1 cellular context compared by ENCODE assay signal in the genomic region with DNA sequence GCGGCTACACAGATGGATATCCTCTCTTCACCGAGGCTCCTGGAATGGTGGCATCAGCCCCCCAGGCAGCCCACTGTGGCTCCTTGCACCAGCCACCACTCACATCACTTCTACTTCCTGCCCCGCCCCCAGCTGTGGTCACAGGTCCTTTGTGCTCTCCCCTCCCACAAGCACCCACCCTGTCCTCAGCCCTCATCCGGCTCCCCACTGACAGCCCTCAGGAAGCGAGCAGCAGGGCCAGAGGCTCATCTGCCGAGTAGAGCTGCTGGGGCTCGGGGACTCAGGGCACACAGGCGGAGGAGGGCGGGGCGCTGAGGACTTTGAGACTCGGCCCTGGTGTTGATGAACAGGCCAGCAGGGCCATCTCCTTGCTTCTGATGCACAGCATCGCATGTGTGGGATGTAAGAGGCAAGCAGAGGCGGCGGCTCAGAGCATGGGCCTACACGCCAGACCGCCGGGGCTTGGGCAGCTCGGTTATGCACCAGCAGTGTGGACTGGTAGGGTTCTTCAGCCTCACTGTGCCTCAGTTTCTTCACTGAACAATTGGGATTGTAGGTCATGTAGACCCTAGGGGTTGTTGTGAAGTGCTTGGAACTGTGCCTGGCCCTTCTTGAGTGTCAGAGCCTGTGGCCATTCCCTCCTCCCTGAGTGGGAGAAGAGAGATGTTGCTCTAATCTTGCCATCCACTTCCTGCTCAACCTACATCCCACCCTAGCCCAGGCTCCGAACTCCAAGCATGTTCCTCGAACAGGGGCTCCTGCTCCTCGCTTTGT.
TF ChIP-seq lines count a peak whose summit lies in the region.

A gene (minus strand): TSS at position 77 of the 774 bp plus-strand sequence. CDS start 1,839 bp downstream, outside the sequence.

TF ChIP-seq in GM23338, 12 proteins besides CTCF, POLR2A, EP300 and RAD21 (continued from another document):
- TF ChIP-seq, protein P1, sequence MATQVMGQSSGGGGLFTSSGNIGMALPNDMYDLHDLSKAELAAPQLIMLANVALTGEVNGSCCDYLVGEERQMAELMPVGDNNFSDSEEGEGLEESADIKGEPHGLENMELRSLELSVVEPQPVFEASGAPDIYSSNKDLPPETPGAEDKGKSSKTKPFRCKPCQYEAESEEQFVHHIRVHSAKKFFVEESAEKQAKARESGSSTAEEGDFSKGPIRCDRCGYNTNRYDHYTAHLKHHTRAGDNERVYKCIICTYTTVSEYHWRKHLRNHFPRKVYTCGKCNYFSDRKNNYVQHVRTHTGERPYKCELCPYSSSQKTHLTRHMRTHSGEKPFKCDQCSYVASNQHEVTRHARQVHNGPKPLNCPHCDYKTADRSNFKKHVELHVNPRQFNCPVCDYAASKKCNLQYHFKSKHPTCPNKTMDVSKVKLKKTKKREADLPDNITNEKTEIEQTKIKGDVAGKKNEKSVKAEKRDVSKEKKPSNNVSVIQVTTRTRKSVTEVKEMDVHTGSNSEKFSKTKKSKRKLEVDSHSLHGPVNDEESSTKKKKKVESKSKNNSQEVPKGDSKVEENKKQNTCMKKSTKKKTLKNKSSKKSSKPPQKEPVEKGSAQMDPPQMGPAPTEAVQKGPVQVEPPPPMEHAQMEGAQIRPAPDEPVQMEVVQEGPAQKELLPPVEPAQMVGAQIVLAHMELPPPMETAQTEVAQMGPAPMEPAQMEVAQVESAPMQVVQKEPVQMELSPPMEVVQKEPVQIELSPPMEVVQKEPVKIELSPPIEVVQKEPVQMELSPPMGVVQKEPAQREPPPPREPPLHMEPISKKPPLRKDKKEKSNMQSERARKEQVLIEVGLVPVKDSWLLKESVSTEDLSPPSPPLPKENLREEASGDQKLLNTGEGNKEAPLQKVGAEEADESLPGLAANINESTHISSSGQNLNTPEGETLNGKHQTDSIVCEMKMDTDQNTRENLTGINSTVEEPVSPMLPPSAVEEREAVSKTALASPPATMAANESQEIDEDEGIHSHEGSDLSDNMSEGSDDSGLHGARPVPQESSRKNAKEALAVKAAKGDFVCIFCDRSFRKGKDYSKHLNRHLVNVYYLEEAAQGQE (IDR thresholded peaks at IDR 0.05; ENCODE audit: unreplicated experiment) = no peak
- TF ChIP-seq JUNB (IDR thresholded peaks at IDR 0.05; ENCODE audit: unreplicated experiment) (no peak), NANOG (IDR thresholded peaks at IDR 0.05; ENCODE audit: borderline replicate concordance) (no peak), CREB1 (CRISPR knock-in tag; IDR thresholded peaks at IDR 0.05; ENCODE audit: low read depth) (no peak), ZNF331 (CRISPR knock-in tag; IDR thresholded peaks at IDR 0.05; ENCODE audit: low read depth) (no peak)
TF ChIP-seq in GM23338: peak in this region for 0.
